8 cellular contexts compared by ENCODE assay signal in genomic region chr2:219119422-219120043, GRCh38. TPM values are rescaled to one million over a fixed set of nuclear protein-coding genes. Genes with fewer than 3 reads are reported as not detected.
DNase-seq lines count a peak whose midpoint lies in the region; ATAC-seq and TF ChIP-seq lines count a peak whose summit lies in the region.

No MANE protein-coding gene starts in this region.

- H3K36me3 Mint-ChIP-seq in activated CD4-positive, alpha-beta T cell treated with anti-CD3 and anti-CD28 coated beads, Interleukin-2, amount 10 ng/mL, durations not matched to agents 7 days and 5 days (ENCODE audit: low read depth) = no peaks in the 10 kb centered on the region

- H3K9me3 Mint-ChIP-seq in activated CD4-positive, alpha-beta T cell treated with anti-CD3 and anti-CD28 coated beads, Interleukin-2, amount 10 ng/mL, durations not matched to agents 7 days and 5 days = no peaks in the 10 kb centered on the region

- H3K27me3 Mint-ChIP-seq in activated CD4-positive, alpha-beta T cell treated with anti-CD3 and anti-CD28 coated beads, Interleukin-2, amount 10 ng/mL, durations not matched to agents 7 days and 5 days = no peaks in the 10 kb centered on the region

- ATAC-seq in lower lobe of right lung = peak; percentile 61 to 65
- no peak for ATAC-seq in GM21390 (IDR thresholded peaks at IDR 0.05; ENCODE audit: unreplicated experiment)

- H3K9me3 ChIP-seq in lower lobe of right lung = no peaks in the 10 kb centered on the region

- no peak overlapping the region for H3K4me3 ChIP-seq in lower lobe of right lung

- peaks cover 7% of the 10 kb centered on the region for H3K4me1 Mint-ChIP-seq in activated CD4-positive, alpha-beta T cell treated with anti-CD3 and anti-CD28 coated beads, Interleukin-2, amount 10 ng/mL, durations not matched to agents 7 days and 5 days

- H3K27me3 ChIP-seq in lower lobe of right lung (ENCODE audit: low read depth) = no peaks in the 10 kb centered on the region

- no peaks in the 10 kb centered on the region for H3K36me3 ChIP-seq in lower lobe of right lung

- intact Hi-C loops in lower lobe of right lung (cut with DNase I) = no loop called here

- DNase-seq in NCI-H2081 (lab: John Stamatoyannopoulos, UW) (peak; percentile 50 to 59), NCI-H2081 treated with DMSO at 0.1 percent for 48 hours (lab: John Stamatoyannopoulos, UW) (no peak), NCI-H1694 treated with DMSO at 0.1 percent for 48 hours (lab: John Stamatoyannopoulos, UW) (peak; percentile 51), dermis blood vessel endothelial cell (peak; percentile 78), lower lobe of right lung (peak; percentile 77)
- peak; percentile 68 for DNase-seq in activated CD4-positive, alpha-beta T cell treated with anti-CD3 and anti-CD28 coated beads, Interleukin-2, amount 10 ng/mL, durations not matched to agents 7 days and 5 days
- peak; percentile 18 to 29 for DNase-seq in stimulated activated CD8-positive, alpha-beta memory T cell treated with anti-CD3 and anti-CD28 coated beads, Interleukin-4, amount 100 ng/mL, for 1 hour (ENCODE audit: low read depth in 2 of 2, low spot score in 1 of 2)

- TF ChIP-seq CTCF in lower lobe of right lung (IDR thresholded peaks at IDR 0.05) = peak; percentile 60

- CTCF ChIA-PET in activated CD4-positive, alpha-beta T cell treated with anti-CD3 and anti-CD28 coated beads, Interleukin-2, amount 10 ng/mL, durations not matched to agents 7 days and 5 days (lab: Charles Lee) = interaction anchor here (1.0 to 4.7 kb wide), 6 partner anchors 9 to 175 kb away, joined by 3 to 30 read pairs (median 6); no protein-coding TSS in a partner anchor

- no peak overlapping the region for H3K27ac ChIP-seq in lower lobe of right lung

- POLR2A ChIA-PET in activated CD4-positive, alpha-beta T cell treated with anti-CD3 and anti-CD28 coated beads, Interleukin-2, amount 10 ng/mL, durations not matched to agents 7 days and 5 days (lab: Charles Lee) = no interaction called here

- H3K4me1 ChIP-seq in lower lobe of right lung = peaks cover 41% of the 10 kb centered on the region

- H3K4me3 Mint-ChIP-seq in activated CD4-positive, alpha-beta T cell treated with anti-CD3 and anti-CD28 coated beads, Interleukin-2, amount 10 ng/mL, durations not matched to agents 7 days and 5 days = no peak overlapping the region

- H3K27ac Mint-ChIP-seq in activated CD4-positive, alpha-beta T cell treated with anti-CD3 and anti-CD28 coated beads, Interleukin-2, amount 10 ng/mL, durations not matched to agents 7 days and 5 days = no peak overlapping the region

RNA-seq across cellular contexts. Expression of gene NHEJ1, which starts 41.1 kb away (rescaled TPM):
- total RNA-seq in activated CD4-positive, alpha-beta T cell treated with anti-CD3 and anti-CD28 coated beads, Interleukin-2, amount 10 ng/mL, durations not matched to agents 7 days and 5 days = 10 to 100 TPM; 18.1 to 20.3 TPM
- total RNA-seq in dermis blood vessel endothelial cell (25.7 and 28.8 TPM in 2 replicates), lower lobe of right lung (13.0 TPM)

RNA-seq across cellular contexts. Expression of gene SLC23A3, which starts 50.3 kb away (rescaled TPM):
- total RNA-seq in activated CD4-positive, alpha-beta T cell treated with anti-CD3 and anti-CD28 coated beads, Interleukin-2, amount 10 ng/mL, durations not matched to agents 7 days and 5 days = 1 to 10 TPM; 2.3 to 2.8 TPM
- total RNA-seq in dermis blood vessel endothelial cell = 1.3 and 3.2 TPM in 2 replicates
- total RNA-seq in lower lobe of right lung = 3.4 TPM

RNA-seq across cellular contexts. Expression of gene CNPPD1, which starts 57.2 kb away (rescaled TPM):
- total RNA-seq in activated CD4-positive, alpha-beta T cell treated with anti-CD3 and anti-CD28 coated beads, Interleukin-2, amount 10 ng/mL, durations not matched to agents 7 days and 5 days = 10 to 100 TPM; 79.6 to 79.8 TPM
- total RNA-seq in dermis blood vessel endothelial cell (25.7 and 29.8 TPM in 2 replicates), lower lobe of right lung (67.7 TPM)

RNA-seq across cellular contexts. Expression of gene RETREG2, which starts 58.5 kb away (rescaled TPM):
- 100 to 1,000 TPM in 1 of 2 experiments, 10 to 100 TPM in 1; 95.1 to 102 TPM for total RNA-seq in activated CD4-positive, alpha-beta T cell treated with anti-CD3 and anti-CD28 coated beads, Interleukin-2, amount 10 ng/mL, durations not matched to agents 7 days and 5 days
- 64.1 and 75.4 TPM in 2 replicates for total RNA-seq in dermis blood vessel endothelial cell
- 82.3 TPM for total RNA-seq in lower lobe of right lung

RNA-seq across cellular contexts. Expression of gene IHH, which starts 58.8 kb away (rescaled TPM):
- not detected for total RNA-seq in activated CD4-positive, alpha-beta T cell treated with anti-CD3 and anti-CD28 coated beads, Interleukin-2, amount 10 ng/mL, durations not matched to agents 7 days and 5 days
- total RNA-seq in dermis blood vessel endothelial cell (not detected in 2 replicates), lower lobe of right lung (0.71 TPM)
